7 cellular contexts compared by ENCODE assay signal in genomic region chr1:16440150-16440479, GRCh38. TPM values are rescaled to one million over a fixed set of nuclear protein-coding genes. Genes with fewer than 3 reads are reported as not detected.
DNase-seq lines count a peak whose midpoint lies in the region; ATAC-seq and TF ChIP-seq lines count a peak whose summit lies in the region.

No MANE protein-coding gene starts in this region.

- peak; percentile 18 for ATAC-seq in GM18868 (IDR thresholded peaks at IDR 0.05; ENCODE audit: unreplicated experiment)
- peak; percentile 28 for ATAC-seq in HG02885 (IDR thresholded peaks at IDR 0.05; ENCODE audit: poor library complexity, unreplicated experiment)
- peak; percentile 8 for ATAC-seq in activated T-helper 17 cell treated with anti-CD3 and anti-CD28 coated beads, Interleukin-2, amount 50 U/mL, for 72 hours (replicated peaks)
- no peak for ATAC-seq in HG02588 (IDR thresholded peaks at IDR 0.05; ENCODE audit: unreplicated experiment)

- DNase-seq in thyroid gland (no peak), G401 (ENCODE audit: low spot score) (no peak)

- 25 to 32% methylated on average over 6 to 7 of the region's 7 CpGs for WGBS in thyroid gland, 2 donors

- peak overlapping the region; percentile 98; the same call in 1 of the 2 replicates for H3K4me3 ChIP-seq in iPS-18c (ENCODE audit: insufficient read depth, low read depth, low read length)
- H3K4me3 ChIP-seq in thyroid gland (replicated peaks in 1 of 3): no peak overlapping the region

- H3K4me3 Mint-ChIP-seq in activated T-helper 17 cell treated with anti-CD3 and anti-CD28 coated beads, Interleukin-2, amount 50 U/mL, for 72 hours: peak overlapping the region; percentile 93

- peak overlapping the region; percentile 94 for H3K27ac Mint-ChIP-seq in activated T-helper 17 cell treated with anti-CD3 and anti-CD28 coated beads, Interleukin-2, amount 50 U/mL, for 72 hours

- H3K9me3 Mint-ChIP-seq in activated T-helper 17 cell treated with anti-CD3 and anti-CD28 coated beads, Interleukin-2, amount 50 U/mL, for 72 hours: no peaks in the 10 kb centered on the region

- no peaks in the 10 kb centered on the region for H3K9me3 ChIP-seq in iPS-18c (ENCODE audit: control insufficient read depth, insufficient read depth, low read length)
- H3K9me3 ChIP-seq in thyroid gland: no peaks in the 10 kb centered on the region

- TF ChIP-seq CTCF in thyroid gland (IDR thresholded peaks at IDR 0.05): no peak

- intact Hi-C loops in thyroid gland (cut with DNase I): loop anchor here (10.0 kb wide), 1 partner anchor 55 kb away; no protein-coding TSS in a partner anchor

- peak overlapping the region in 2 of 3 donors; percentile 47 to 81 for H3K27ac ChIP-seq in thyroid gland

- in situ Hi-C loops in G401 (cut with HindIII; ENCODE audit: low sequenced_read_pairs): no loop called here

- H3K36me3 Mint-ChIP-seq in activated T-helper 17 cell treated with anti-CD3 and anti-CD28 coated beads, Interleukin-2, amount 50 U/mL, for 72 hours (ENCODE audit: low read depth): peaks cover 43% of the 10 kb centered on the region

- H3K4me1 ChIP-seq in thyroid gland: peaks cover 7% of the 10 kb centered on the region in 2 donors

- no peaks in the 10 kb centered on the region for H3K27me3 ChIP-seq in thyroid gland

- no peaks in the 10 kb centered on the region for H3K27me3 Mint-ChIP-seq in activated T-helper 17 cell treated with anti-CD3 and anti-CD28 coated beads, Interleukin-2, amount 50 U/mL, for 72 hours

- peaks cover 17% of the 10 kb centered on the region for H3K4me1 Mint-ChIP-seq in activated T-helper 17 cell treated with anti-CD3 and anti-CD28 coated beads, Interleukin-2, amount 50 U/mL, for 72 hours

- peaks cover 1 to 5% of the 10 kb centered on the region in 2 donors for H3K36me3 ChIP-seq in thyroid gland

- no peak for TF ChIP-seq POLR2A in thyroid gland (IDR thresholded peaks at IDR 0.05)

RNA-seq across cellular contexts. Expression of gene NECAP2, which starts 0.4 kb away (rescaled TPM):
- total RNA-seq in activated T-helper 17 cell treated with anti-CD3 and anti-CD28 coated beads, Interleukin-2, amount 50 U/mL, for 72 hours: 10 to 100 TPM; 68.0 to 83.7 TPM
- total RNA-seq in thyroid gland: 10 to 100 TPM; 43.8 to 56.8 (median 48.6) TPM
- total RNA-seq in G401 (2014; rRNA removed; shearing (Covaris generic)): 81.4 and 107 TPM in 2 replicates

RNA-seq across cellular contexts. Expression of gene SPATA21, which starts 2.9 kb away (rescaled TPM):
- under 1 TPM in 1 of 2 donors, not detected in 1; 0.08 TPM for total RNA-seq in activated T-helper 17 cell treated with anti-CD3 and anti-CD28 coated beads, Interleukin-2, amount 50 U/mL, for 72 hours
- total RNA-seq in thyroid gland: not detected
- total RNA-seq in G401 (2014; rRNA removed; shearing (Covaris generic)): not detected in 2 replicates
